ENCODE assay signal across 8 cellular contexts in the genomic region with DNA sequence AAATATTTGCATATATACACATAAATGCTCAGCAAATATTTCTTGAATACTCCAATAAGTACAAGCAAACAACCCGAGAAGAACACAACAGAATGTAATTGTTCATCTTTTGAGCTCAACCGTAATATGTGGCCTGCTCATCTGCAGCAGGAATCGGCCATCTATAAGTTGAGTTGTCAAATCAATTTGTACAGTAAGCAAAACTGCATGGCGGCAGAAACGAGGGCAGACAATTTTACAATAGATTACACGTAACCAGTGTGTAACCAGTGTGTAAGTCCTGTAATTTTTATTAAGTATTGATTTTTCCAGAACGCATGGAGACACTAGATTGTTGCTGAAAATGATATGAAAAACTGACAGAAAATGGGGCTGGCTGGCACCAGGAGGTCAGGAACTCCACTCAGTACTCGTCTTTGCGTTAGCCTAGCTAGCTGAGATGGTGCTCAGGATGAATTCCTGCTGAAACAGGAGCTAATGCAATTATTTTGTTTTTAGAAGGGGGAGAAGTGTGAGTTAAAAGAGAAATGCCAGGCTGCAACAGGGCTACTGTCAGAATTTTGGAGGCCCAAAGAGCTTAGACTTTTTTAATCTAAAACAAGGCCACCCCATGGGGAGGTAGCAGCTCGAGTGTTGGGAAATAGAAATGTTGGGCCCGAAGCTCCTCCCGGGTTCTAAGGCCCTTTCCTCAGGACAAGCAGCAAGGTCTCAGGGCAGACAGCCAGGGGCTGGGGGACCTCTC. TPM values are rescaled to one million over a fixed set of nuclear protein-coding genes. Genes with fewer than 3 reads are reported as not detected.
DNase-seq lines count a peak whose midpoint lies in the region; ATAC-seq and TF ChIP-seq lines count a peak whose summit lies in the region.

No MANE protein-coding gene starts in this region.

- no peaks in the 10 kb centered on the region for H3K27me3 ChIP-seq in ascending aorta
- no peaks in the 10 kb centered on the region for H3K27me3 ChIP-seq in left lung

- H3K27ac ChIP-seq in ascending aorta (peak overlapping the region; percentile 80 to 87), left lung (peak overlapping the region; percentile 96 to 97)

- intact Hi-C loops in ascending aorta (cut with DNase I), result loop anchor here (1.0 to 10.0 kb wide), 2 partner anchors 12 to 1868 kb away; partner anchors contain the start of gene GPBP1
- intact Hi-C loops in left lung (cut with DNase I), result no loop called here

- no peaks in the 10 kb centered on the region for H3K36me3 ChIP-seq in ascending aorta
- no peaks in the 10 kb centered on the region for H3K36me3 ChIP-seq in left lung

- DNase-seq in EL (peak; percentile 23), ascending aorta (ENCODE audit: low spot score in 2 of 2) (no peak), left lung (no peak), amniotic stem cell (lab: John Stamatoyannopoulos, UW) (no peak), NCI-H1436 treated with DMSO at 0.1 percent for 48 hours (lab: John Stamatoyannopoulos, UW) (no peak)

- H3K9me3 ChIP-seq in ascending aorta (no peaks in the 10 kb centered on the region), left lung (peaks cover 0 to 7% of the 10 kb centered on the region in 2 donors)

- H3K4me3 ChIP-seq in ascending aorta (peak overlapping the region; percentile 76 to 92), left lung (peak overlapping the region; percentile 80 to 82)

- TF ChIP-seq CTCF in ascending aorta (IDR thresholded peaks at IDR 0.05) (no peak), left lung (IDR thresholded peaks at IDR 0.05) (no peak)

- ATAC-seq in HG02981 (IDR thresholded peaks at IDR 0.05; ENCODE audit: unreplicated experiment) (peak; percentile 5), left lung (peak; percentile 21), HG03457 (IDR thresholded peaks at IDR 0.05; ENCODE audit: unreplicated experiment) (no peak), GM21528 (IDR thresholded peaks at IDR 0.05; ENCODE audit: low FRiP score, unreplicated experiment) (no peak)

- H3K4me1 ChIP-seq in ascending aorta, result peaks cover 12 to 44% of the 10 kb centered on the region in 2 donors
- peaks cover 18 to 62% of the 10 kb centered on the region in 2 donors for H3K4me1 ChIP-seq in left lung

RNA-seq across cellular contexts. Expression of gene DHX29, which starts 0.7 kb away (rescaled TPM):
- total RNA-seq in ascending aorta, result 11.3 TPM
- 10 to 100 TPM; 26.4 to 26.9 TPM for total RNA-seq in left lung

RNA-seq across cellular contexts. Expression of gene MTREX, which starts 1.0 kb away (rescaled TPM):
- total RNA-seq in ascending aorta, result 17.1 TPM
- 10 to 100 TPM; 48.8 to 61.1 TPM for total RNA-seq in left lung

Comparison
In these comparisons a context has a peak if more than half of its experiments do, and no peak if none do; other contexts are left out.
1. ATAC-seq: peak in HG02981 (single experiment) and left lung (single experiment); none in HG03457 (single experiment) and GM21528 (single experiment).